In the genomic region with DNA sequence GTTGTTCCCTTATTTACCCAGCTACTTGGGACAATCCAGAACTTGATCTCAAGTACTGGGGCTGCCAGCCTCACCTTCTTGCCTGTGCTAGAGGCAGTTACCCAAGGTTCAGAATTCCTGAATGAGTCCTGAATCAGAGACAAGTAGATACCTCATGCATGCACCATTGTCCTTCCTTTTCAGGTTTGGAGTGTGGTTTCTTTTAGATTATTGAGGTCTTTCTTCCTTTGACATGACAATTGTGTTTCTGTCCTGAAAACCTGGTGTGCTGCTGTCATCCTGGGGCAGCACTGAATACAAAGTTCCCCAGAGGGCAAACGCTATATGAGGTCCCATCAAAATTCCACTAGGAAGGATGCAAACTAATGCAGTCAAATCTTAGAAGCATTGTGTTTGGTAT, we compare ENCODE assay signal across 29 cellular contexts. TPM values are rescaled to one million over a fixed set of nuclear protein-coding genes. Genes with fewer than 3 reads are reported as not detected.
"Had no signal": no experiment of that assay in that cellular context is flagged by ENCODE, and none has a peak within 500 bp of the region (broad histone marks: within the 10 kb centered on the region; RNA-seq: fewer than 3 reads in every experiment).

No MANE protein-coding gene starts in this region.

- ATAC-seq: body of pancreas, natural killer cell, psoas muscle, T-cell had no signal

- H3K4me3 ChIP-seq: adrenal gland, body of pancreas, esophagus muscularis mucosa, heart right ventricle, left ventricle myocardium inferior, neural progenitor cell, psoas muscle, right atrium auricular region, spleen, testis had no signal

- H3K27me3 ChIP-seq: adrenal gland, body of pancreas, esophagus muscularis mucosa, right atrium auricular region, testis had no signal

- H3K9me3 ChIP-seq: adrenal gland, body of pancreas, esophagus muscularis mucosa, heart right ventricle, left ventricle myocardium inferior, psoas muscle, right atrium auricular region, spleen, testis had no signal

- H3K4me1 ChIP-seq: neural progenitor cell, parathyroid adenoma had no signal

- DNase-seq: activated CD4-positive, alpha-beta T cell treated with anti-CD3 and anti-CD28 coated beads for 4 hours; activated CD4-positive, alpha-beta T cell treated with anti-CD3 and anti-CD28 coated beads, Interleukin-2, amount 50 U/mL, for 4 hours; activated CD4-positive, CD25-positive, alpha-beta regulatory T cell; activated effector memory CD4-positive, alpha-beta T cell treated with anti-CD3 and anti-CD28 coated beads, Interleukin-2, amount 50 U/mL, for 16 hours; activated naive CD4-positive, alpha-beta T cell treated with anti-CD3 and anti-CD28 coated beads for 36 hours; activated naive CD8-positive, alpha-beta T cell treated with anti-CD3 and anti-CD28 coated beads for 36 hours; adrenal gland; aorta; cortex of kidney; foreskin melanocyte; heart right ventricle; kidney glomerular epithelial cell; left ventricle myocardium inferior; natural killer cell; occipital lobe; psoas muscle; spleen; stimulated activated naive CD4-positive, alpha-beta T cell treated with Interleukin-2 at 50 U/mL for 16 hours; T-cell; testis; trophoblast cell had no signal

- H3K27ac ChIP-seq: adrenal gland, esophagus muscularis mucosa, neural progenitor cell, parathyroid adenoma, psoas muscle, right atrium auricular region, spleen, testis had no signal

- FAIRE-seq: urothelium cell line had no signal

- H3K36me3 ChIP-seq: adrenal gland, esophagus muscularis mucosa, heart right ventricle, left ventricle myocardium inferior, neural progenitor cell, right atrium auricular region, spleen had no signal

RNA-seq across cellular contexts. Expression of a gene that starts 3.5 kb away (rescaled TPM):
- total RNA-seq: activated naive CD4-positive, alpha-beta T cell treated with anti-CD3 and anti-CD28 coated beads for 36 hours; activated naive CD8-positive, alpha-beta T cell treated with anti-CD3 and anti-CD28 coated beads for 36 hours; activated T-helper 1 cell treated with anti-CD3 and anti-CD28 coated beads, Interleukin-12 subunit alpha, Interleukin-12 subunit beta, Interleukin-2, Interleukin-4 antibody, amounts not matched to agents 30 ng/mL and 10 ng/mL and 1 ng/mL, durations not matched to agents 14 hours and 24 hours and 36 hours; T-helper 2 cell treated with Interferon-gamma antibody and Interleukin-4, amounts not matched to agents 100 ng/mL and 5 ng/mL, for 36 hours had no signal

RNA-seq across cellular contexts. Expression of a gene that starts 57.0 kb away (rescaled TPM):
- total RNA-seq: activated naive CD4-positive, alpha-beta T cell treated with anti-CD3 and anti-CD28 coated beads for 36 hours; activated naive CD8-positive, alpha-beta T cell treated with anti-CD3 and anti-CD28 coated beads for 36 hours; T-helper 2 cell treated with Interferon-gamma antibody and Interleukin-4, amounts not matched to agents 100 ng/mL and 5 ng/mL, for 36 hours had no signal
